In the genomic region with DNA sequence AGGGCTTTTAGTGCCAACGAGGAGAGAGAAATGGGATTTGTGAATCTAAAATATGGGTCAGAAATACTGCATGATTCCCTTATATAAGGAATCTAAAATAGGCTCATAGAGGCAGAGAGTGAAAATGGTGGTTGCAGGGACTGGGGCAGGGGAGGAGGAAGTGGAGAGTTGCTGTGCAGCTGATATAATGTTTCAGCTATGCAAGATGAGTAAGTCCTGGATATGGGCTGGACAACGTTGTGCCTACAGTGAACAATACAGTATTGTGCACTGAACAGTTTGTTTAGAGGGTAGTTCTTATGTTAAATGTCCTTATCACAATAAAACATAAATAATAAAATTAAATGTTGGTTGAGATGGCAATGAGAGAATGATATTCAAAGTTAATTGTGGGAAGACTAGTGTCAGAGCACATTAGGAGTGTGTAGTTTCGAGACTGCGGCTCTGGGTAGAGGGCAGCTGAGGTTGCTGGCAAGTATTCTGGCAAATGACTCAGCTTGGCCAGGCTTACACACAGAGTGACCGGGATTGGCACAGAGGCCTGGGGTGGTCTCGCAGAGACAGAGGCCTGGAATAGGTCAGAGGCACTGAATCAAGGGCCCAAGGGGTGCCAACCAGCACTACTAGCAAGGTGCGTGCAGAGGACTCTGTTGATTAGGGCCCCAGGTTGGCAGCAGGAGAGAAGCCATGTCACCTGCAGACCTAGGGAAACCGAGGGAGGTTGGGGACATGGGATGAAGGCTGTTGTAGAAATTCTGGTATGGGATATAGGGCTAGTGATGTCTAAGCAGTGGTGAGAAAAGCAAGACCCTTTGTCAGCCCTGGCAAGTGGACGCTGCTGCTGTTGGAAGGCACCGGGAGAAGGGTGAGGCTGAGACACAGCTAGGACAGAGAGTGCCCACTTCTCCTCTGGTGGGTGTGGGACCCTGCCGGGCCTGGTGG, we compare ENCODE assay signal across 8 cellular contexts. TPM values are rescaled to one million over a fixed set of nuclear protein-coding genes. Genes with fewer than 3 reads are reported as not detected.
DNase-seq lines count a peak whose midpoint lies in the region; ATAC-seq, FAIRE-seq and TF ChIP-seq lines count a peak whose summit lies in the region.

No MANE protein-coding gene starts in this region.

- in situ Hi-C loops in astrocyte of the cerebellum (cut with HindIII; ENCODE audit: low sequenced_read_pairs): no loop called here

- H3K9me3 ChIP-seq in kidney (ENCODE audit: control insufficient read depth in 1 of 2, low read length in 2 of 2) (no peaks in the 10 kb centered on the region), tibial artery (no peaks in the 10 kb centered on the region)

- H3K27ac ChIP-seq in kidney (ENCODE audit: low read depth in 2 of 2, low read length in 2 of 2) (peak overlapping the region; percentile 49 to 79), tibial artery (peak overlapping the region; percentile 90 to 96)

- H3K4me1 ChIP-seq in kidney (ENCODE audit: control insufficient read depth in 1 of 2, insufficient read depth in 1 of 2, low read depth in 1 of 2, low read length in 2 of 2) (peaks cover 26 to 46% of the 10 kb centered on the region in 2 donors), tibial artery (peaks cover 11 to 87% (median 78%) of the 10 kb centered on the region in 4 donors)

- ATAC-seq in GM18870 (IDR thresholded peaks at IDR 0.05; ENCODE audit: unreplicated experiment) (peak; percentile 58), HG03469 (IDR thresholded peaks at IDR 0.05; ENCODE audit: unreplicated experiment) (peak; percentile 62)

- TF ChIP-seq CTCF in astrocyte of the cerebellum (IDR thresholded peaks at IDR 0.05; ENCODE audit: low read depth, low read length, missing control alignments): no peak
- TF ChIP-seq CTCF in kidney (IDR thresholded peaks at IDR 0.05; ENCODE audit: borderline replicate concordance, extremely low read depth, insufficient read depth): no peak
- no peak for TF ChIP-seq CTCF in tibial artery (IDR thresholded peaks at IDR 0.05)

- peak overlapping the region in 1 of 2 donors; percentile 23 for H3K9ac ChIP-seq in kidney (ENCODE audit: low read length in 2 of 2)

- H3K36me3 ChIP-seq in kidney (ENCODE audit: control insufficient read depth in 1 of 2, insufficient read depth in 2 of 2, low read length in 2 of 2) (peaks cover 9 to 38% of the 10 kb centered on the region in 2 donors), tibial artery (peaks cover 7 to 33% (median 25%) of the 10 kb centered on the region in 3 donors)

- intact Hi-C loops in kidney (cut with DNase I): no loop called here
- intact Hi-C loops in tibial artery (cut with DNase I; ENCODE audit: low total_unique reads): loop anchor here (2.0 to 5.0 kb wide), 2 partner anchors 15 to 1009 kb away; no protein-coding TSS in a partner anchor

- H3K27me3 ChIP-seq in tibial artery: no peaks in the 10 kb centered on the region

- peak; percentile 62 for DNase-seq in astrocyte of the cerebellum (ENCODE audit: low read depth)
- peak; percentile 81 for DNase-seq in kidney
- DNase-seq in tibial artery: peak; percentile 71 to 89
- no peak for DNase-seq in cortex of kidney (lab: John Stamatoyannopoulos, UW)
- no peak for DNase-seq in occipital lobe (lab: John Stamatoyannopoulos, UW)
- DNase-seq in activated naive CD4-positive, alpha-beta T cell treated with anti-CD3 and anti-CD28 coated beads, Interleukin-2, amount 50 U/mL, for 16 hours: no peak

- no peak for FAIRE-seq in kidney (lab: Jason Lieb, UNC)

- H3K4me3 ChIP-seq in astrocyte of the cerebellum (ENCODE audit: low read depth, low read length) (no peak overlapping the region), kidney (ENCODE audit: low read length in 2 of 2) (no peak overlapping the region), tibial artery (peak overlapping the region in 1 of 2 donors; percentile 22)

RNA-seq across cellular contexts. Expression of gene DEPP1, which starts 2.8 kb away (rescaled TPM):
- total RNA-seq in kidney: 146 TPM
- 44.4 TPM for polyA plus RNA-seq in kidney (ENCODE audit: insufficient read depth, low read depth, low replicate concordance)
- 3.1 TPM for total RNA-seq in occipital lobe

RNA-seq across cellular contexts. Expression of gene ZNF22, which starts 19.3 kb away (rescaled TPM):
- 24.5 TPM for total RNA-seq in kidney
- 18.7 TPM for polyA plus RNA-seq in kidney (ENCODE audit: insufficient read depth, low read depth, low replicate concordance)
- total RNA-seq in occipital lobe: 48.8 TPM

RNA-seq across cellular contexts. Expression of gene RASSF4, which starts 21.8 kb away (rescaled TPM):
- total RNA-seq in kidney (76.4 TPM), occipital lobe (7.2 TPM)
- polyA plus RNA-seq in kidney (ENCODE audit: insufficient read depth, low read depth, low replicate concordance): 83.1 TPM

Comparison
In these comparisons a context has a peak if more than half of its experiments do, and no peak if none do; other contexts are left out.
1. DNase-seq: peak in astrocyte of the cerebellum (single experiment), kidney (single experiment) and tibial artery (2 of 2); none in cortex of kidney (single experiment), occipital lobe (single experiment) and activated naive CD4-positive, alpha-beta T cell treated with anti-CD3 and anti-CD28 coated beads, Interleukin-2, amount 50 U/mL, for 16 hours (single experiment).
2. RNA of gene DEPP1, which starts 2.8 kb away (total RNA-seq): 146 TPM in kidney (single experiment); 3.1 TPM in occipital lobe (single experiment); every median in the first group is over 10 times any median in the second.